In genomic region chr21:33075596-33076195, GRCh38 we compare ENCODE assay signal across 37 cellular contexts. TPM values are rescaled to one million over a fixed set of nuclear protein-coding genes. Genes with fewer than 3 reads are reported as not detected.
DNase-seq lines count a peak whose midpoint lies in the region; ATAC-seq, FAIRE-seq and TF ChIP-seq lines count a peak whose summit lies in the region.
"Had no signal": no experiment of that assay in that cellular context is flagged by ENCODE, and none has a peak within 500 bp of the region (broad histone marks: within the 10 kb centered on the region; RNA-seq: fewer than 3 reads in every experiment).

No MANE protein-coding gene starts in this region.

- H3K27ac ChIP-seq in hepatocyte (peak overlapping the region; percentile 34), neuronal stem cell (replicated peaks; ENCODE audit: low read length) (no peak overlapping the region)
- H3K27ac ChIP-seq: cardiac muscle cell, coronary artery, HL-60, upper lobe of left lung had no signal

- no peaks in the 10 kb centered on the region for H3K9me3 Mint-ChIP-seq in stimulated activated naive B cell treated with anti-CD40 and anti-IgM and Interleukin-4, amounts not matched to agents 10 μg/mL and 1 μg/mL and 100 μg/mL, for 72 hours
- H3K9me3 Mint-ChIP-seq: activated naive CD8-positive, alpha-beta T cell treated with anti-CD3 and anti-CD28 coated beads, Interleukin-2, amount 10 ng/mL, durations not matched to agents 7 days and 5 days; CD8-positive, alpha-beta T cell; effector memory CD8-positive, alpha-beta T cell; natural killer cell treated with Interleukin-12 subunit alpha and Interleukin-12 subunit beta and Interleukin-15 and Interleukin-18, amount 100 ng/mL, for 72 hours had no signal

- no peaks in the 10 kb centered on the region for H3K79me1 ChIP-seq in neuronal stem cell (ENCODE audit: low read depth, low read length)

- TF ChIP-seq CTCF in Loucy (conservative IDR thresholded peaks at IDR 0.05; ENCODE audit: low read length) (no peak), hepatocyte (IDR thresholded peaks at IDR 0.05; ENCODE audit: poor library complexity) (no peak)

- H4K8ac ChIP-seq in neuronal stem cell (ENCODE audit: low read depth, low read length): no peak overlapping the region

- H3K27me3 Mint-ChIP-seq in stimulated activated naive B cell treated with anti-CD40 and anti-IgM and Interleukin-4, amounts not matched to agents 10 μg/mL and 1 μg/mL and 100 μg/mL, for 72 hours: peaks cover 73 to 80% of the 10 kb centered on the region in 2 donors

- H2BK15ac ChIP-seq in neuronal stem cell (ENCODE audit: low read length): peak overlapping the region; percentile 65

- peak overlapping the region; percentile 25 for H3K14ac ChIP-seq in neuronal stem cell (ENCODE audit: low read length)

- FAIRE-seq in GM12891 (lab: Jason Lieb, UNC): no peak
- FAIRE-seq: astrocyte, GM12892 had no signal

- no peak overlapping the region for H4K91ac ChIP-seq in neuronal stem cell (ENCODE audit: low read depth, low read length, poor library complexity)

- no peak overlapping the region for H2BK5ac ChIP-seq in neuronal stem cell (ENCODE audit: low read length)

- H3K4me2 ChIP-seq in Loucy (ENCODE audit: low read depth, low read length, poor library complexity, severe bottlenecking) (no peak overlapping the region), hepatocyte (no peak overlapping the region), neuronal stem cell (ENCODE audit: insufficient read depth, low read length, poor library complexity, severe bottlenecking) (no peak overlapping the region)

- H3K9me2 ChIP-seq in Loucy (replicated peaks; ENCODE audit: low read depth, low read length): no peaks in the 10 kb centered on the region
- H3K9me2 ChIP-seq in hepatocyte (replicated peaks; ENCODE audit: insufficient read depth): no peaks in the 10 kb centered on the region

- H2BK120ac ChIP-seq in neuronal stem cell (ENCODE audit: low read depth, low read length): no peak overlapping the region

- no peaks in the 10 kb centered on the region for H3F3A ChIP-seq in Loucy (ENCODE audit: low read depth)

- no peaks in the 10 kb centered on the region for H3K9me3 ChIP-seq in Loucy (ENCODE audit: insufficient read depth, low read depth, low read length)
- H3K9me3 ChIP-seq in hepatocyte (ENCODE audit: low read depth): no peaks in the 10 kb centered on the region
- peaks cover 0 to 2% of the 10 kb centered on the region in 2 donors for H3K9me3 ChIP-seq in neuronal stem cell (replicated peaks in 1 of 2; ENCODE audit: control insufficient read depth in 2 of 2, insufficient read depth in 1 of 2, low read depth in 1 of 2, low read length in 2 of 2)
- H3K9me3 ChIP-seq: BE2C, upper lobe of left lung had no signal

- H3K4me1 Mint-ChIP-seq in stimulated activated naive B cell treated with anti-CD40 and anti-IgM and Interleukin-4, amounts not matched to agents 10 μg/mL and 1 μg/mL and 100 μg/mL, for 72 hours: peaks cover 22 to 40% of the 10 kb centered on the region in 2 donors

- WGBS in hepatocyte (ENCODE audit: low lambda C conversion rate, missing lambda C conversion rate): 42% methylated on average over 11 of the region's 11 CpGs
- no CpG with 5 or more reads among the region's 11 CpGs for WGBS in neuronal stem cell (ENCODE audit: extremely low coverage in 2 of 2, insufficient read length in 2 of 2, insufficient replicate concordance in 1 of 2), 2 donors

- no peaks in the 10 kb centered on the region for H3K36me3 Mint-ChIP-seq in stimulated activated naive B cell treated with anti-CD40 and anti-IgM and Interleukin-4, amounts not matched to agents 10 μg/mL and 1 μg/mL and 100 μg/mL, for 72 hours
- H3K36me3 Mint-ChIP-seq: activated naive CD8-positive, alpha-beta T cell treated with anti-CD3 and anti-CD28 coated beads, Interleukin-2, amount 10 ng/mL, durations not matched to agents 7 days and 5 days; CD8-positive, alpha-beta T cell; natural killer cell treated with Interleukin-12 subunit alpha and Interleukin-12 subunit beta and Interleukin-15 and Interleukin-18, amount 100 ng/mL, for 72 hours had no signal

- TF ChIP-seq POLR2A in GM12891 (IDR thresholded peaks at IDR 0.05; ENCODE audit: low read depth, low read length): no peak

- H4K20me1 ChIP-seq in Loucy (ENCODE audit: insufficient read depth, low read length, poor library complexity, severe bottlenecking) (no peaks in the 10 kb centered on the region), hepatocyte (ENCODE audit: insufficient read depth, poor library complexity, severe bottlenecking) (no peaks in the 10 kb centered on the region)

- peak overlapping the region; percentile 65 for H3K18ac ChIP-seq in neuronal stem cell (ENCODE audit: low read length)

- H3K4me3 ChIP-seq in H7 (ENCODE audit: insufficient read depth, low read depth, low read length): no peak overlapping the region
- H3K4me3 ChIP-seq in Loucy (ENCODE audit: low read length, poor library complexity, severe bottlenecking): no peak overlapping the region
- no peak overlapping the region for H3K4me3 ChIP-seq in hepatocyte
- no peak overlapping the region for H3K4me3 ChIP-seq in neuronal stem cell (ENCODE audit: low read length in 2 of 2)
- H3K4me3 ChIP-seq: cardiac muscle cell, coronary artery, lung, upper lobe of left lung had no signal

- peak overlapping the region; percentile 67 for H2BK12ac ChIP-seq in neuronal stem cell (ENCODE audit: low read length)

- peak overlapping the region; percentile 8 for H3K9ac ChIP-seq in Loucy (ENCODE audit: low read depth, low read length, poor library complexity, severe bottlenecking)
- H3K9ac ChIP-seq in neuronal stem cell (ENCODE audit: low read depth, low read length, poor library complexity): peak overlapping the region; percentile 70

- H2AFZ ChIP-seq in Loucy (ENCODE audit: low read length) (no peak overlapping the region), hepatocyte (no peak overlapping the region), neuronal stem cell (ENCODE audit: low read length) (no peak overlapping the region)

- ATAC-seq in stimulated activated naive B cell treated with anti-CD40 and anti-IgM and Interleukin-4, amounts not matched to agents 10 μg/mL and 1 μg/mL and 100 μg/mL, for 72 hours (replicated peaks): no peak
- ATAC-seq: activated CD4-positive, CD25-positive, alpha-beta regulatory T cell treated with anti-CD3 and anti-CD28 coated beads, Interleukin-2, amount 50 U/mL, for 24 hours; CD8-positive, alpha-beta T cell; effector memory CD8-positive, alpha-beta T cell; natural killer cell treated with Interleukin-12 subunit alpha and Interleukin-12 subunit beta and Interleukin-15 and Interleukin-18, amount 100 ng/mL, for 72 hours; PC-3; SK-N-SH treated with all-trans-retinoic acid at 6 μM for 48 hours had no signal

- H3K4me1 ChIP-seq in Loucy (ENCODE audit: insufficient read depth, low read length, poor library complexity, severe bottlenecking) (peaks cover 35% of the 10 kb centered on the region), hepatocyte (ENCODE audit: insufficient read depth) (peaks cover 18% of the 10 kb centered on the region), neuronal stem cell (ENCODE audit: control insufficient read depth in 2 of 2, insufficient read depth in 1 of 2, low read depth in 1 of 2, low read length in 2 of 2) (peaks cover 11 to 19% of the 10 kb centered on the region in 2 donors)
- H3K4me1 ChIP-seq: BE2C had no signal

- H3K27me3 ChIP-seq in H7 (ENCODE audit: control insufficient read depth, insufficient read depth, low read length): peaks cover 48% of the 10 kb centered on the region
- no peaks in the 10 kb centered on the region for H3K27me3 ChIP-seq in Loucy (ENCODE audit: insufficient read depth, low read length, poor library complexity, severe bottlenecking)
- peaks cover 70% of the 10 kb centered on the region for H3K27me3 ChIP-seq in hepatocyte
- H3K27me3 ChIP-seq in neuronal stem cell (ENCODE audit: control insufficient read depth in 3 of 3, insufficient read depth in 3 of 3, low read depth in 1 of 3, low read length in 3 of 3): peaks cover 18 to 83% (median 63%) of the 10 kb centered on the region in 3 experiments

- peak overlapping the region; percentile 72 for H2AK5ac ChIP-seq in neuronal stem cell (ENCODE audit: low read depth, low read length)

- H3K23ac ChIP-seq in neuronal stem cell (ENCODE audit: low read depth, low read length, poor library complexity): peak overlapping the region; percentile 10

- H3K4ac ChIP-seq in neuronal stem cell (ENCODE audit: low read length): no peak overlapping the region

- no peak overlapping the region for H3K27ac Mint-ChIP-seq in stimulated activated naive B cell treated with anti-CD40 and anti-IgM and Interleukin-4, amounts not matched to agents 10 μg/mL and 1 μg/mL and 100 μg/mL, for 72 hours
- H3K27ac Mint-ChIP-seq: activated naive CD8-positive, alpha-beta T cell treated with anti-CD3 and anti-CD28 coated beads, Interleukin-2, amount 10 ng/mL, durations not matched to agents 7 days and 5 days; CD8-positive, alpha-beta T cell; effector memory CD8-positive, alpha-beta T cell; natural killer cell treated with Interleukin-12 subunit alpha and Interleukin-12 subunit beta and Interleukin-15 and Interleukin-18, amount 100 ng/mL, for 72 hours had no signal

- DNase-seq in H7 (peak; percentile 6), hepatocyte (ENCODE audit: low spot score) (peak; percentile 58), neuronal stem cell (ENCODE audit: low spot score) (no peak), GM12891 (ENCODE audit: insufficient read length, low spot score) (no peak), HuH-7 (ENCODE audit: low spot score) (no peak)
- DNase-seq in activated CD4-positive, alpha-beta T cell treated with anti-CD3 and anti-CD28 coated beads, Interleukin-2, amount 50 U/mL, for 4 hours: no peak
- DNase-seq in stimulated activated naive B cell treated with anti-CD40 and anti-IgM and Interleukin-4, amounts not matched to agents 10 μg/mL and 1 μg/mL and 100 μg/mL, for 72 hours: no peak
- DNase-seq: ACHN; activated CD8-positive, alpha-beta memory T cell treated with anti-CD3 and anti-CD28 coated beads for 24 hours; activated gamma-delta T cell; activated naive CD8-positive, alpha-beta T cell treated with anti-CD3 and anti-CD28 coated beads, Interleukin-2, amount 10 ng/mL, durations not matched to agents 7 days and 5 days; activated T-cell treated with anti-CD3 and anti-CD28 coated beads, Interleukin-2, amount 50 U/mL, for 1 hour; BE2C; CD8-positive, alpha-beta T cell; effector memory CD8-positive, alpha-beta T cell; erythroblast; GOT3; Karpas-422; NCI-H1417 treated with DMSO at 0.1 percent for 48 hours; NCI-H2029 treated with DMSO at 0.1 percent for 48 hours; NCI-H524 treated with DMSO at 0.1 percent for 48 hours; PC-3; stimulated activated CD4-positive, alpha-beta T cell treated with anti-CD3 and anti-CD28 coated beads, Interleukin-4, amount 100 ng/mL, for 4 hours; T-helper 2 cell; upper lobe of left lung had no signal

- H3K36me3 ChIP-seq in H7 (replicated peaks; ENCODE audit: control insufficient read depth, insufficient read depth, low read length) (no peaks in the 10 kb centered on the region), Loucy (ENCODE audit: insufficient read depth, low read length) (no peaks in the 10 kb centered on the region), hepatocyte (replicated peaks; ENCODE audit: insufficient read depth, low read depth) (no peaks in the 10 kb centered on the region), neuronal stem cell (replicated peaks in 1 of 2; ENCODE audit: control insufficient read depth in 2 of 2, insufficient read depth in 2 of 2, low read length in 2 of 2) (no peaks in the 10 kb centered on the region)
- H3K36me3 ChIP-seq: BE2C, cardiac muscle cell, upper lobe of left lung had no signal

- H3K4me3 Mint-ChIP-seq in stimulated activated naive B cell treated with anti-CD40 and anti-IgM and Interleukin-4, amounts not matched to agents 10 μg/mL and 1 μg/mL and 100 μg/mL, for 72 hours: no peak overlapping the region
- H3K4me3 Mint-ChIP-seq: activated naive CD8-positive, alpha-beta T cell treated with anti-CD3 and anti-CD28 coated beads, Interleukin-2, amount 10 ng/mL, durations not matched to agents 7 days and 5 days; CD8-positive, alpha-beta T cell; effector memory CD8-positive, alpha-beta T cell; natural killer cell treated with Interleukin-12 subunit alpha and Interleukin-12 subunit beta and Interleukin-15 and Interleukin-18, amount 100 ng/mL, for 72 hours had no signal

- no peaks in the 10 kb centered on the region for H3K79me2 ChIP-seq in Loucy (ENCODE audit: insufficient read depth, low read length)
- no peaks in the 10 kb centered on the region for H3K79me2 ChIP-seq in hepatocyte

RNA-seq across cellular contexts. Expression of gene OLIG1, which starts 5.8 kb away (rescaled TPM):
- total RNA-seq in H7 (2014; rRNA removed; shearing (Covaris generic)): 0.15 and 1.2 TPM in 2 replicates
- not detected in 2 replicates for total RNA-seq in hepatocyte
- polyA plus RNA-seq in hepatocyte: not detected in 2 replicates
- 0.11 TPM for polyA plus RNA-seq in neuronal stem cell (2013, experiment 1 of 2)
- not detected for polyA plus RNA-seq in neuronal stem cell (2013, experiment 2 of 2)
- not detected for polyA plus RNA-seq in GM12891 (2012; ENCODE audit: low read depth, missing spikeins)
- total RNA-seq: activated naive CD8-positive, alpha-beta T cell treated with anti-CD3 and anti-CD28 coated beads, Interleukin-2, amount 10 ng/mL, durations not matched to agents 7 days and 5 days; astrocyte; cardiac muscle cell; CD8-positive, alpha-beta T cell; mucosa of gallbladder; osteocyte; PC-3 had no signal

RNA-seq across cellular contexts. Expression of gene OLIG2, which starts 50.0 kb away (rescaled TPM):
- 0.17 and 0.67 TPM in 2 replicates for total RNA-seq in H7 (2014; rRNA removed; shearing (Covaris generic))
- total RNA-seq in hepatocyte: not detected in 2 replicates
- not detected in 2 replicates for polyA plus RNA-seq in hepatocyte
- polyA plus RNA-seq in neuronal stem cell (2013, experiment 1 of 2): 0.70 TPM
- 0.61 TPM for polyA plus RNA-seq in neuronal stem cell (2013, experiment 2 of 2)
- polyA plus RNA-seq in GM12891 (2012; ENCODE audit: low read depth, missing spikeins): not detected
- total RNA-seq: activated naive CD8-positive, alpha-beta T cell treated with anti-CD3 and anti-CD28 coated beads, Interleukin-2, amount 10 ng/mL, durations not matched to agents 7 days and 5 days; CD8-positive, alpha-beta T cell; mucosa of gallbladder; natural killer cell treated with Interleukin-12 subunit alpha and Interleukin-12 subunit beta and Interleukin-15 and Interleukin-18, amount 100 ng/mL, for 72 hours; PC-3; upper lobe of left lung had no signal
- polyA plus RNA-seq: cardiac muscle cell had no signal

Comparison
In these comparisons a context has a peak if more than half of its experiments do, and no peak if none do; other contexts are left out.
1. DNase-seq: peak in H7 (single experiment) and hepatocyte (single experiment); none in neuronal stem cell (single experiment), GM12891 (single experiment), activated CD4-positive, alpha-beta T cell treated with anti-CD3 and anti-CD28 coated beads, Interleukin-2, amount 50 U/mL, for 4 hours (0 of 2), stimulated activated naive B cell treated with anti-CD40 and anti-IgM and Interleukin-4, amounts not matched to agents 10 μg/mL and 1 μg/mL and 100 μg/mL, for 72 hours (single experiment) and HuH-7 (single experiment).